ENCODE assay signal across 8 cellular contexts in the genomic region with DNA sequence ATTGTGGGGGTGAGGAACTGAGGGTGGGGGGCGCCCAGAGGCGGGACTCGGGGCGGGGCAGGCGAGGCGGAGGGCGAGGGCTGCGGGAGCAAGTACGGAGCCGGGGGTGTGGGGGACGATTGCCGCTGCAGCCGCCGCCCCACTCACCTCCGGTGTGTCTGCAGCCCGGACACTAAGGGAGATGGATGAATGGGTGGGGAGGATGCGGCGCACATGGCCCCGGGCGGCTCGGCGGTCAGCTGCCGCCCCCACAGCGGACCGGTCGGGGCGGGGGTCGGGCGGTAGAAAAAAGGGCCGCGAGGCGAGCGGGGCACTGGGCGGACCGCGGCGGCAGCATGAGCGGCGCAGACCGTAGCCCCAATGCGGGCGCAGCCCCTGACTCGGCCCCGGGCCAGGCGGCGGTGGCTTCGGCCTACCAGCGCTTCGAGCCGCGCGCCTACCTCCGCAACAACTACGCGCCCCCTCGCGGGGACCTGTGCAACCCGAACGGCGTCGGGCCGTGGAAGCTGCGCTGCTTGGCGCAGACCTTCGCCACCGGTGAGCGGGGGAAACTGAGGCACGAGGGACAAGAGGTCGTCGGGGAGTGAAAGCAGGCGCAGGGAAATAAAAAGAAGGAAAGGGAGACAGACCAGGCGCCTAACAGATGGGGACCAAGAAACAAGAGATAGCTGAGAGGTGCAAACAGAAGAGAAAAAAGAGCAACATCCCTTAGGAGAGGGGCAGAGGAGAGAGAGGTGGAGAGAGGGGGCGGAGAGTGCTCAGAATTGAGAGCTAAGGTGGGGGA. TPM values are rescaled to one million over a fixed set of nuclear protein-coding genes. Genes with fewer than 3 reads are reported as not detected.
DNase-seq lines count a peak whose midpoint lies in the region; ATAC-seq and TF ChIP-seq lines count a peak whose summit lies in the region.

A gene with protein sequence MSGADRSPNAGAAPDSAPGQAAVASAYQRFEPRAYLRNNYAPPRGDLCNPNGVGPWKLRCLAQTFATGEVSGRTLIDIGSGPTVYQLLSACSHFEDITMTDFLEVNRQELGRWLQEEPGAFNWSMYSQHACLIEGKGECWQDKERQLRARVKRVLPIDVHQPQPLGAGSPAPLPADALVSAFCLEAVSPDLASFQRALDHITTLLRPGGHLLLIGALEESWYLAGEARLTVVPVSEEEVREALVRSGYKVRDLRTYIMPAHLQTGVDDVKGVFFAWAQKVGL (plus strand): TSS at position 313 of the 784 bp plus-strand sequence. CDS start 23 bp downstream, at position 336.

- peak; percentile 65 for TF ChIP-seq CTCF in endothelial cell (IDR thresholded peaks at IDR 0.05; ENCODE audit: unreplicated experiment)

- peaks cover 31% of the 10 kb centered on the region for H3K27me3 Mint-ChIP-seq in endothelial cell (ENCODE audit: unreplicated experiment)
- peaks cover 40% of the 10 kb centered on the region for H3K27me3 Mint-ChIP-seq in stimulated activated memory B cell treated with anti-CD40 and anti-IgM and Interleukin-4, amounts not matched to agents 10 μg/mL and 1 μg/mL and 100 μg/mL, for 72 hours

- no peak within 1 kb of the TSS for H3K27ac Mint-ChIP-seq in endothelial cell (ENCODE audit: unreplicated experiment)
- H3K27ac Mint-ChIP-seq in stimulated activated memory B cell treated with anti-CD40 and anti-IgM and Interleukin-4, amounts not matched to agents 10 μg/mL and 1 μg/mL and 100 μg/mL, for 72 hours: peak within 1 kb of the TSS; percentile 73

- no peaks in the 10 kb centered on the region for H3K9me3 Mint-ChIP-seq in endothelial cell (ENCODE audit: unreplicated experiment)
- no peaks in the 10 kb centered on the region for H3K9me3 Mint-ChIP-seq in stimulated activated memory B cell treated with anti-CD40 and anti-IgM and Interleukin-4, amounts not matched to agents 10 μg/mL and 1 μg/mL and 100 μg/mL, for 72 hours

- peaks cover 5% of the 10 kb centered on the region for H3K36me3 Mint-ChIP-seq in endothelial cell (ENCODE audit: low read depth, unreplicated experiment)
- no peaks in the 10 kb centered on the region for H3K36me3 Mint-ChIP-seq in stimulated activated memory B cell treated with anti-CD40 and anti-IgM and Interleukin-4, amounts not matched to agents 10 μg/mL and 1 μg/mL and 100 μg/mL, for 72 hours

- DNase-seq in DMS 273 (lab: John Stamatoyannopoulos, UW; ENCODE audit: unreplicated experiment): peak; percentile 91
- DNase-seq in DMS 273 treated with DMSO at 0.1 percent for 48 hours (lab: John Stamatoyannopoulos, UW): no peak
- DNase-seq in NCI-H345 (lab: John Stamatoyannopoulos, UW): peak; percentile 60
- peak; percentile 66 for DNase-seq in activated T-cell treated with anti-CD3 and anti-CD28 coated beads for 1 hour (ENCODE audit: low read depth)
- DNase-seq in endothelial cell (ENCODE audit: low spot score): peak; percentile 80
- peak; percentile 62 for DNase-seq in mucosa of gallbladder (ENCODE audit: low spot score)

- H3K4me1 Mint-ChIP-seq in endothelial cell (ENCODE audit: unreplicated experiment): peaks cover 4% of the 10 kb centered on the region
- peaks cover 54% of the 10 kb centered on the region for H3K4me1 Mint-ChIP-seq in stimulated activated memory B cell treated with anti-CD40 and anti-IgM and Interleukin-4, amounts not matched to agents 10 μg/mL and 1 μg/mL and 100 μg/mL, for 72 hours

- peak; percentile 67 for ATAC-seq in stimulated activated memory B cell treated with anti-CD40 and anti-IgM and Interleukin-4, amounts not matched to agents 10 μg/mL and 1 μg/mL and 100 μg/mL, for 72 hours
- no peak for ATAC-seq in GM18907 (IDR thresholded peaks at IDR 0.05; ENCODE audit: unreplicated experiment)

- H3K4me3 Mint-ChIP-seq in endothelial cell (ENCODE audit: unreplicated experiment): peak within 1 kb of the TSS; percentile 31
- peak within 1 kb of the TSS; percentile 69 for H3K4me3 Mint-ChIP-seq in stimulated activated memory B cell treated with anti-CD40 and anti-IgM and Interleukin-4, amounts not matched to agents 10 μg/mL and 1 μg/mL and 100 μg/mL, for 72 hours

RNA-seq across cellular contexts. Expression of the gene that starts here (rescaled TPM):
- total RNA-seq in endothelial cell (ENCODE audit: unreplicated experiment) (not detected), mucosa of gallbladder (1.8 TPM)

Comparison
In these comparisons a context has a peak if more than half of its experiments do, and no peak if none do; other contexts are left out.
1. Peak in DNase-seq in endothelial cell; RNA of the gene not detected or under 1 TPM.